20 cellular contexts compared by ENCODE assay signal in the genomic region with DNA sequence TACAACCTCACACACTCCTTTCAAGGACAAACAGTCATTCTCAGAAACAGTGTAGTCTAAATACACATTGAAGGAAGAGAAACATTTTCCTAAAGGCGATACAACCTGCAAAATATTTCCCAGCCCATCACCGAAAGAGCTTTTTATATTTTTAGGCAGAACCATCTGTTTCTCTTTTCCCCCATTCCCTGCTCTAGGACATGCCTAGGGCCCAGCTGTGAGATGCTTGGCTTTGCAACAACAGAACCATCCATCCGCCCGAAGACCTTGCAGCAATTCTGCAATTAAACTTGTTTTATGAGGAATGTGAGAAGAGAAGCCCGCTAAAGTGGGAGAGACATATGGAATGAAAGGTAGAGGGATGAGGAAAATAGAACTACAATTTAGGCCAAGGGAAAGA.
"Had no signal": no experiment of that assay in that cellular context is flagged by ENCODE, and none has a peak within 500 bp of the region (broad histone marks: within the 10 kb centered on the region; RNA-seq: fewer than 3 reads in every experiment).

No MANE protein-coding gene starts in this region.

- H3K27ac Mint-ChIP-seq: activated B cell treated with CpG ODN at 0.5 μM for 24 hours; activated CD4-positive, alpha-beta memory T cell treated with anti-CD3 and anti-CD28 coated beads, Interleukin-2, amount 10 ng/mL, durations not matched to agents 7 days and 5 days; activated naive CD8-positive, alpha-beta T cell treated with anti-CD3 and anti-CD28 coated beads, Interleukin-2, amount 10 ng/mL, durations not matched to agents 7 days and 5 days; activated T-cell treated with anti-CD3 and anti-CD28 coated beads, Interleukin-2, amount 50 U/mL, for 72 hours; T-cell had no signal

- H3K27me3 Mint-ChIP-seq: activated B cell treated with CpG ODN at 0.5 μM for 24 hours; activated CD4-positive, alpha-beta memory T cell treated with anti-CD3 and anti-CD28 coated beads, Interleukin-2, amount 10 ng/mL, durations not matched to agents 7 days and 5 days; activated naive CD8-positive, alpha-beta T cell treated with anti-CD3 and anti-CD28 coated beads, Interleukin-2, amount 10 ng/mL, durations not matched to agents 7 days and 5 days; T-cell had no signal

- H3K36me3 Mint-ChIP-seq: activated naive CD8-positive, alpha-beta T cell treated with anti-CD3 and anti-CD28 coated beads, Interleukin-2, amount 10 ng/mL, durations not matched to agents 7 days and 5 days; T-cell had no signal

- H3K9me3 Mint-ChIP-seq: activated CD4-positive, alpha-beta memory T cell treated with anti-CD3 and anti-CD28 coated beads, Interleukin-2, amount 10 ng/mL, durations not matched to agents 7 days and 5 days had no signal

- H3K4me3 Mint-ChIP-seq: activated B cell treated with CpG ODN at 0.5 μM for 24 hours; activated CD4-positive, alpha-beta memory T cell treated with anti-CD3 and anti-CD28 coated beads, Interleukin-2, amount 10 ng/mL, durations not matched to agents 7 days and 5 days; activated naive CD8-positive, alpha-beta T cell treated with anti-CD3 and anti-CD28 coated beads, Interleukin-2, amount 10 ng/mL, durations not matched to agents 7 days and 5 days; activated T-cell treated with anti-CD3 and anti-CD28 coated beads, Interleukin-2, amount 50 U/mL, for 72 hours; T-cell had no signal

- DNase-seq: activated B cell treated with CpG ODN at 0.5 μM for 24 hours; activated CD4-positive, alpha-beta memory T cell treated with anti-CD3 and anti-CD28 coated beads, Interleukin-2, amount 10 ng/mL, durations not matched to agents 7 days and 5 days; activated CD4-positive, alpha-beta T cell treated with anti-CD3 and anti-CD28 coated beads, Interleukin-2, amount 50 U/mL, for 1 hour; activated naive CD4-positive, alpha-beta T cell treated with anti-CD3 and anti-CD28 coated beads, Interleukin-2, amount 50 U/mL, for 16 hours; activated naive CD8-positive, alpha-beta T cell treated with anti-CD3 and anti-CD28 coated beads, Interleukin-2, amount 10 ng/mL, durations not matched to agents 7 days and 5 days; activated T-cell treated with anti-CD3 and anti-CD28 coated beads, Interleukin-2, amount 50 U/mL, for 72 hours; adrenal gland; caudate nucleus; NCI-H1092 treated with DMSO at 0.1 percent for 48 hours; NCI-H1436; NCI-H187 treated with DMSO at 0.1 percent for 48 hours; NCI-H2081 treated with DMSO at 0.1 percent for 48 hours; NCI-H345; NCI-H510A; NCI-H526 treated with DMSO at 0.1 percent for 48 hours; NCI-H82; T-cell; T-helper 2 cell; T1000 had no signal

- ATAC-seq: activated T-cell treated with anti-CD3 and anti-CD28 coated beads, Interleukin-2, amount 50 U/mL, for 72 hours; Right ventricle myocardium inferior; T-cell had no signal

- H3K4me1 Mint-ChIP-seq: activated B cell treated with CpG ODN at 0.5 μM for 24 hours had no signal
